ENCODE assay signal across 22 cellular contexts in the genomic region with DNA sequence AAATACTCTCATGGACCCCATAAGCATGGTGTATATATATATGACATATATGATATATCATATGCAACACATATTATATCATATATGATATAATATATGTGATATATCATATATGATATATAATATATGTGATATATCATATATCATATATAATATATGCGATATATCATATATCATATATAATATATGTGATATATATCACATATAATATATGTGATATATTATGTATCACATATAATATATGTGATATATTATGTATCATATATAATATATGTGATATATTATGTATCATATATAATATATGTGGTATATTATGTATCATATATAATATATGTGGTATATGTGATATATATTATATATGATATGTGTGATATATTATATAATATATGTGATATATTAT. TPM values are rescaled to one million over a fixed set of nuclear protein-coding genes. Genes with fewer than 3 reads are reported as not detected.
"Had no signal": no experiment of that assay in that cellular context is flagged by ENCODE, and none has a peak within 500 bp of the region (broad histone marks: within the 10 kb centered on the region; RNA-seq: fewer than 3 reads in every experiment).

No MANE protein-coding gene starts in this region.

- H3K27me3 ChIP-seq: SJCRH30 had no signal

- H3K4me1 ChIP-seq: SJCRH30 had no signal

- H3K27ac ChIP-seq: HL-60, KMS-11, SJCRH30 had no signal

- H3K9ac ChIP-seq: KMS-11 had no signal

- FAIRE-seq: HTR-8/SVneo, K562 had no signal

- H3K4me3 ChIP-seq: K562, SJCRH30 had no signal

- ATAC-seq: K562, Right ventricle myocardium inferior, SK-N-SH treated with all-trans-retinoic acid at 6 μM for 48 hours had no signal

- H3K4me2 ChIP-seq: KMS-11 had no signal

- DNase-seq: Kasumi-1, MM.1S, NCI-H1092 treated with DMSO at 0.1 percent for 48 hours, NCI-H1436, NCI-H187, NCI-H2029, NCI-H2081 treated with DMSO at 0.1 percent for 48 hours, NCI-H2171, NCI-H226, NCI-H446, NCI-H510A, NCI-H69, NCI-H774, SHP77 treated with DMSO at 0.1 percent for 48 hours, SJCRH30 had no signal

- H3K36me3 ChIP-seq: SJCRH30 had no signal

RNA-seq across cellular contexts. Expression of gene GDPD3, which starts 31.6 kb away (rescaled TPM):
- polyA plus RNA-seq: IgD-negative memory B cell had no signal
